1 cellular context compared by ENCODE assay signal in the genomic region with DNA sequence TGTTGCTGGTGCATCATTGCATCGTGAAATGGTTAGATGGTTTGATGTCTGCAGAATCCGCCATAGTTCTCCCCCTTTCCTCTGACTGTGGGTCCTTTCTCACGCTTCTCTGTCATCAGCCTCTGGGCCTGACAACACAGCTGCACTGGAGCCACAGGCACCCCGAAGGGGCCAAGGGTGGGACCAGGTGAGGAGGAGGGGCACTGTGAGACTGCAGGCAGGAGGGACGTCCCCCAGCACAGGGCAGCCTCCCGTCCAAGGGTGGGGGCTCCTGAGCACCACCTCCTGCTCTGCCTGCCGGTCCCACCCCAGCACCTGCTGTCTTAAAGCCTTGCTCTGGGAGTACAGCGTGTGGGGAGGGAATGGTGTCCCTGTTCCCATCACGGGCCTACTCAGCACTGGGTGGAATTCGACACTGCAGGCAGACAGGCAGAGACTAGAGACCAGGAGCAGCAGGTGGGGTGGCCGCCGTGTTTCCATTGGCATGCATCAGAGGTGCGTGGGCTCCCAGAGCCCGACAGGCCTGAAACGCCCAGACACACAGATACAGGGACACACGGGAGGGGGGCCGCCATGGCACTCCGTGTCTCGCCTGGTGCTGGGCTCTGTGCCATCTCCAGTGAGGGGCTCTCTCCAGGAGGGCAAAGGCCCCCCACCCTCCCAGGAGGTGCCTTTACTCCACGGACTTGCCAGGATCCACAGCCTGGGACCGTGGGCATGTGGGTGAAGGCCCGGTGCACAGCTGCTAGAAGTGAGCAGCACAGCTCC.
TF ChIP-seq lines count a peak whose summit lies in the region.

No MANE protein-coding gene starts in this region.

TF ChIP-seq in GM23338, 12 proteins besides CTCF, POLR2A, EP300 and RAD21 (continued from another document):
- TF ChIP-seq, protein P1, sequence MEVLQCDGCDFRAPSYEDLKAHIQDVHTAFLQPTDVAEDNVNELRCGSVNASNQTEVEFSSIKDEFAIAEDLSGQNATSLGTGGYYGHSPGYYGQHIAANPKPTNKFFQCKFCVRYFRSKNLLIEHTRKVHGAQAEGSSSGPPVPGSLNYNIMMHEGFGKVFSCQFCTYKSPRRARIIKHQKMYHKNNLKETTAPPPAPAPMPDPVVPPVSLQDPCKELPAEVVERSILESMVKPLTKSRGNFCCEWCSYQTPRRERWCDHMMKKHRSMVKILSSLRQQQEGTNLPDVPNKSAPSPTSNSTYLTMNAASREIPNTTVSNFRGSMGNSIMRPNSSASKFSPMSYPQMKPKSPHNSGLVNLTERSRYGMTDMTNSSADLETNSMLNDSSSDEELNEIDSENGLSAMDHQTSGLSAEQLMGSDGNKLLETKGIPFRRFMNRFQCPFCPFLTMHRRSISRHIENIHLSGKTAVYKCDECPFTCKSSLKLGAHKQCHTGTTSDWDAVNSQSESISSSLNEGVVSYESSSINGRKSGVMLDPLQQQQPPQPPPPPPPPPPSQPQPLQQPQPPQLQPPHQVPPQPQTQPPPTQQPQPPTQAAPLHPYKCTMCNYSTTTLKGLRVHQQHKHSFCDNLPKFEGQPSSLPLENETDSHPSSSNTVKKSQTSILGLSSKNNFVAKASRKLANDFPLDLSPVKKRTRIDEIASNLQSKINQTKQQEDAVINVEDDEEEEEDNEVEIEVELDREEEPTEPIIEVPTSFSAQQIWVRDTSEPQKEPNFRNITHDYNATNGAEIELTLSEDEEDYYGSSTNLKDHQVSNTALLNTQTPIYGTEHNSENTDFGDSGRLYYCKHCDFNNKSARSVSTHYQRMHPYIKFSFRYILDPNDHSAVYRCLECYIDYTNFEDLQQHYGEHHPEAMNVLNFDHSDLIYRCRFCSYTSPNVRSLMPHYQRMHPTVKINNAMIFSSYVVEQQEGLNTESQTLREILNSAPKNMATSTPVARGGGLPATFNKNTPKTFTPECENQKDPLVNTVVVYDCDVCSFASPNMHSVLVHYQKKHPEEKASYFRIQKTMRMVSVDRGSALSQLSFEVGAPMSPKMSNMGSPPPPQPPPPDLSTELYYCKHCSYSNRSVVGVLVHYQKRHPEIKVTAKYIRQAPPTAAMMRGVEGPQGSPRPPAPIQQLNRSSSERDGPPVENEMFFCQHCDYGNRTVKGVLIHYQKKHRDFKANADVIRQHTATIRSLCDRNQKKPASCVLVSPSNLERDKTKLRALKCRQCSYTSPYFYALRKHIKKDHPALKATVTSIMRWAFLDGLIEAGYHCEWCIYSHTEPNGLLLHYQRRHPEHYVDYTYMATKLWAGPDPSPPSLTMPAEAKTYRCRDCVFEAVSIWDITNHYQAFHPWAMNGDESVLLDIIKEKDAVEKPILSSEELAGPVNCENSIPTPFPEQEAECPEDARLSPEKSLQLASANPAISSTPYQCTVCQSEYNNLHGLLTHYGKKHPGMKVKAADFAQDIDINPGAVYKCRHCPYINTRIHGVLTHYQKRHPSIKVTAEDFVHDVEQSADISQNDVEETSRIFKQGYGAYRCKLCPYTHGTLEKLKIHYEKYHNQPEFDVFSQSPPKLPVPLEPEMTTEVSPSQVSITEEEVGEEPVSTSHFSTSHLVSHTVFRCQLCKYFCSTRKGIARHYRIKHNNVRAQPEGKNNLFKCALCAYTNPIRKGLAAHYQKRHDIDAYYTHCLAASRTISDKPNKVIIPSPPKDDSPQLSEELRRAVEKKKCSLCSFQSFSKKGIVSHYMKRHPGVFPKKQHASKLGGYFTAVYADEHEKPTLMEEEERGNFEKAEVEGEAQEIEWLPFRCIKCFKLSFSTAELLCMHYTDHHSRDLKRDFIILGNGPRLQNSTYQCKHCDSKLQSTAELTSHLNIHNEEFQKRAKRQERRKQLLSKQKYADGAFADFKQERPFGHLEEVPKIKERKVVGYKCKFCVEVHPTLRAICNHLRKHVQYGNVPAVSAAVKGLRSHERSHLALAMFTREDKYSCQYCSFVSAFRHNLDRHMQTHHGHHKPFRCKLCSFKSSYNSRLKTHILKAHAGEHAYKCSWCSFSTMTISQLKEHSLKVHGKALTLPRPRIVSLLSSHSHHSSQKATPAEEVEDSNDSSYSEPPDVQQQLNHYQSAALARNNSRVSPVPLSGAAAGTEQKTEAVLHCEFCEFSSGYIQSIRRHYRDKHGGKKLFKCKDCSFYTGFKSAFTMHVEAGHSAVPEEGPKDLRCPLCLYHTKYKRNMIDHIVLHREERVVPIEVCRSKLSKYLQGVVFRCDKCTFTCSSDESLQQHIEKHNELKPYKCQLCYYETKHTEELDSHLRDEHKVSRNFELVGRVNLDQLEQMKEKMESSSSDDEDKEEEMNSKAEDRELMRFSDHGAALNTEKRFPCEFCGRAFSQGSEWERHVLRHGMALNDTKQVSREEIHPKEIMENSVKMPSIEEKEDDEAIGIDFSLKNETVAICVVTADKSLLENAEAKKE (CRISPR knock-in tag; IDR thresholded peaks at IDR 0.05), result no peak
- no peak for TF ChIP-seq POLR2AphosphoS5 (IDR thresholded peaks at IDR 0.05; ENCODE audit: low read depth)
TF ChIP-seq in GM23338: peak in this region for 0.
